Comparison of ENCODE assay signal across 18 cellular contexts in genomic region chr9:32970554-32970953, GRCh38.
"Had no signal": no experiment of that assay in that cellular context is flagged by ENCODE, and none has a peak within 500 bp of the region (broad histone marks: within the 10 kb centered on the region; RNA-seq: fewer than 3 reads in every experiment).

No MANE protein-coding gene starts in this region.

- H3K9me3 Mint-ChIP-seq: endodermal cell; memory B cell; naive thymus-derived CD4-positive, alpha-beta T cell had no signal

- H3K4me1 Mint-ChIP-seq: endodermal cell had no signal

- H3K4me3 ChIP-seq: coronary artery, lower lobe of right lung, smooth muscle cell, tibial artery, upper lobe of left lung, uterus had no signal

- H3K36me3 ChIP-seq: uterus had no signal

- H3K4me3 Mint-ChIP-seq: endodermal cell; memory B cell; naive thymus-derived CD4-positive, alpha-beta T cell had no signal

- DNase-seq: effector CD4-positive, alpha-beta T cell; endodermal cell; erythroblast; foreskin keratinocyte; head of caudate nucleus; hippocampal formation; lower lobe of right lung; midbrain; naive thymus-derived CD4-positive, alpha-beta T cell; stimulated activated CD4-positive, alpha-beta T cell treated with anti-CD3 and anti-CD28 coated beads, Interleukin-2, amount 100 ng/mL, for 48 hours; stimulated activated naive CD8-positive, alpha-beta T cell treated with anti-CD3 and anti-CD28 coated beads, Interleukin-15, Interleukin-2, amounts not matched to agents 100 U/mL and 50 U/mL, for 24 hours; tibial artery; upper lobe of left lung; uterus had no signal

- H3K4me1 ChIP-seq: foreskin keratinocyte, lower lobe of right lung, tibial artery, upper lobe of left lung, uterus had no signal

- H3K27ac ChIP-seq: coronary artery, foreskin keratinocyte, lower lobe of right lung, neutrophil, tibial artery, upper lobe of left lung, uterus had no signal

- H3K27ac Mint-ChIP-seq: endodermal cell, memory B cell had no signal

- ATAC-seq: foreskin keratinocyte; lower lobe of right lung; naive thymus-derived CD4-positive, alpha-beta T cell; stimulated activated naive CD8-positive, alpha-beta T cell treated with anti-CD3 and anti-CD28 coated beads, Interleukin-15, Interleukin-2, amounts not matched to agents 100 U/mL and 50 U/mL, for 24 hours had no signal

- H3K9me3 ChIP-seq: lower lobe of right lung, neutrophil, tibial artery, upper lobe of left lung, uterus had no signal

- H3K27me3 ChIP-seq: foreskin keratinocyte, neutrophil, tibial artery, upper lobe of left lung, uterus had no signal

- H3K27me3 Mint-ChIP-seq: memory B cell; naive thymus-derived CD4-positive, alpha-beta T cell had no signal
